18 cellular contexts compared by ENCODE assay signal in genomic region chr2:156625360-156625995, GRCh38.
DNase-seq lines count a peak whose midpoint lies in the region; ATAC-seq and TF ChIP-seq lines count a peak whose summit lies in the region.
"Had no signal": no experiment of that assay in that cellular context is flagged by ENCODE, and none has a peak within 500 bp of the region (broad histone marks: within the 10 kb centered on the region; RNA-seq: fewer than 3 reads in every experiment).

No MANE protein-coding gene starts in this region.

- H3K4me3 Mint-ChIP-seq in nephron progenitor cell: no peak overlapping the region
- H3K4me3 Mint-ChIP-seq: CD4-positive, CD25-positive, alpha-beta regulatory T cell had no signal

- H3K27me3 Mint-ChIP-seq in nephron progenitor cell (ENCODE audit: low read depth, poor library complexity): no peaks in the 10 kb centered on the region

- no peak for ATAC-seq in HG02973 (IDR thresholded peaks at IDR 0.05; ENCODE audit: unreplicated experiment)
- ATAC-seq: PC-3 had no signal

- intact Hi-C loops in left ventricle myocardium inferior (cut with micrococcal nuclease) (no loop called here), uterus (cut with DNase I; ENCODE audit: low total_unique reads) (no loop called here)

- H3K27me3 ChIP-seq in left ventricle myocardium inferior (ENCODE audit: low read depth): no peaks in the 10 kb centered on the region
- no peaks in the 10 kb centered on the region for H3K27me3 ChIP-seq in uterus
- H3K27me3 ChIP-seq: BE2C had no signal

- H3K27ac ChIP-seq in HEK293 (ENCODE audit: extremely low read depth, low read depth, low read length) (no peak overlapping the region), left ventricle myocardium inferior (replicated peaks) (peak overlapping the region; percentile 56), uterus (no peak overlapping the region)

- no peaks in the 10 kb centered on the region for H3K9me3 ChIP-seq in HEK293 (ENCODE audit: control insufficient read depth, insufficient read depth, low read depth, low read length)
- H3K9me3 ChIP-seq in left ventricle myocardium inferior (replicated peaks): peaks cover 24% of the 10 kb centered on the region
- H3K9me3 ChIP-seq in uterus: peaks cover 0 to 4% of the 10 kb centered on the region in 2 donors
- H3K9me3 ChIP-seq: BE2C had no signal

- no peaks in the 10 kb centered on the region for H3K36me3 ChIP-seq in HEK293 (ENCODE audit: control insufficient read depth in 2 of 2, insufficient read depth in 1 of 2, low read length in 2 of 2)
- no peaks in the 10 kb centered on the region for H3K36me3 ChIP-seq in left ventricle myocardium inferior
- H3K36me3 ChIP-seq in uterus: no peaks in the 10 kb centered on the region
- H3K36me3 ChIP-seq: BE2C had no signal

- peaks cover 8% of the 10 kb centered on the region for H3K9me3 Mint-ChIP-seq in nephron progenitor cell

- H3K4me3 ChIP-seq in HEK293 (ENCODE audit: low read depth, low read length): no peak overlapping the region
- H3K4me3 ChIP-seq in left ventricle myocardium inferior: no peak overlapping the region
- H3K4me3 ChIP-seq in uterus: no peak overlapping the region

- peak overlapping the region; percentile 36 for H3K27ac Mint-ChIP-seq in nephron progenitor cell
- H3K27ac Mint-ChIP-seq: CD4-positive, CD25-positive, alpha-beta regulatory T cell had no signal

- POLR2A ChIA-PET in HEK293 (lab: Yijun Ruan, JAX): no interaction called here

- DNase-seq in amniotic epithelial cell (ENCODE audit: low read depth) (peak; percentile 9), left ventricle myocardium inferior (peak; percentile 35), nephron progenitor cell (no peak), uterus (no peak), Kasumi-1 (lab: John Stamatoyannopoulos, UW) (no peak)
- DNase-seq: BE2C; CD4-positive, CD25-positive, alpha-beta regulatory T cell; COR-L47; DMS 273 treated with DMSO at 0.1 percent for 48 hours; HCEC 1CT; NCI-H1105 treated with DMSO at 0.1 percent for 48 hours; NCI-H187; NCI-H2107; NCI-H524; PC-3; RPMI8226 had no signal

- CTCF ChIA-PET in HEK293 (lab: Yijun Ruan, JAX): interaction anchor here (0.7 kb wide), 1 partner anchor 175 kb away, joined by 3 read pairs; no protein-coding TSS in a partner anchor

- no peaks in the 10 kb centered on the region for H3K36me3 Mint-ChIP-seq in nephron progenitor cell (ENCODE audit: low read depth)
- H3K36me3 Mint-ChIP-seq: CD4-positive, CD25-positive, alpha-beta regulatory T cell had no signal

- no peaks in the 10 kb centered on the region for H3K4me1 Mint-ChIP-seq in nephron progenitor cell
- H3K4me1 Mint-ChIP-seq: CD4-positive, CD25-positive, alpha-beta regulatory T cell had no signal

- TF ChIP-seq POLR2A in uterus (IDR thresholded peaks at IDR 0.05): no peak

- TF ChIP-seq CTCF in HEK293 (tag by site-specific recombination; IDR thresholded peaks at IDR 0.05) (no peak), left ventricle myocardium inferior (IDR thresholded peaks at IDR 0.05; ENCODE audit: borderline replicate concordance) (no peak), nephron progenitor cell (IDR thresholded peaks at IDR 0.05) (no peak), uterus (IDR thresholded peaks at IDR 0.05) (no peak)

- H3K4me1 ChIP-seq in HEK293 (ENCODE audit: control insufficient read depth, insufficient read depth, low read length) (no peaks in the 10 kb centered on the region), left ventricle myocardium inferior (no peaks in the 10 kb centered on the region), uterus (no peaks in the 10 kb centered on the region)
- H3K4me1 ChIP-seq: BE2C had no signal

TF ChIP-seq in HEK293, 187 proteins besides CTCF, POLR2A, EP300 and RAD21:
- no peak for TF ChIP-seq ZNF37A (tag by site-specific recombination; IDR thresholded peaks at IDR 0.05)
- TF ChIP-seq ZNF629 (tag by site-specific recombination; IDR thresholded peaks at IDR 0.05): no peak
- no peak for TF ChIP-seq ZSCAN5A (tag by site-specific recombination; IDR thresholded peaks at IDR 0.05)
- no peak for TF ChIP-seq SETDB1 (IDR thresholded peaks at IDR 0.05; ENCODE audit: insufficient read length, low read length)
- TF ChIP-seq OVOL3 (tag by site-specific recombination; IDR thresholded peaks at IDR 0.05): no peak
- no peak for TF ChIP-seq BCL6B (tag by site-specific recombination; IDR thresholded peaks at IDR 0.05)
- no peak for TF ChIP-seq ZBTB20 (tag by site-specific recombination; IDR thresholded peaks at IDR 0.05)
- peak; percentile 39 for TF ChIP-seq EGR2 (tag by site-specific recombination; IDR thresholded peaks at IDR 0.05; ENCODE audit: low read depth)

Comparison
In these comparisons a context has a peak if more than half of its experiments do, and no peak if none do; other contexts are left out.
1. DNase-seq: peak in amniotic epithelial cell (single experiment) and left ventricle myocardium inferior (single experiment); none in nephron progenitor cell (single experiment), uterus (0 of 2) and Kasumi-1 (0 of 2).